In genomic region chrX:51891245-51891644, GRCh38 we compare ENCODE assay signal across 13 cellular contexts. TPM values are rescaled to one million over a fixed set of nuclear protein-coding genes. Genes with fewer than 3 reads are reported as not detected.
DNase-seq lines count a peak whose midpoint lies in the region; ATAC-seq and TF ChIP-seq lines count a peak whose summit lies in the region.
"Had no signal": no experiment of that assay in that cellular context is flagged by ENCODE, and none has a peak within 500 bp of the region (broad histone marks: within the 10 kb centered on the region; RNA-seq: fewer than 3 reads in every experiment).

No MANE protein-coding gene starts in this region.

- H3K9me3 ChIP-seq in SK-N-MC (ENCODE audit: low read depth, low read length) = no peaks in the 10 kb centered on the region
- no peaks in the 10 kb centered on the region for H3K9me3 ChIP-seq in fibroblast of lung (ENCODE audit: control insufficient read depth, insufficient read depth, low read depth, low read length)
- no peaks in the 10 kb centered on the region for H3K9me3 ChIP-seq in skeletal muscle satellite cell (replicated peaks; ENCODE audit: low read length)
- H3K9me3 ChIP-seq: left lung, pancreas, testis had no signal

- H3K27ac Mint-ChIP-seq in activated CD8-positive, alpha-beta T cell treated with anti-CD3 and anti-CD28 coated beads for 36 hours = peak overlapping the region; percentile 84
- no peak overlapping the region for H3K27ac Mint-ChIP-seq in activated CD8-positive, alpha-beta T cell treated with anti-CD3 and anti-CD28 coated beads, Interleukin-2, amount 10 ng/mL, durations not matched to agents 7 days and 5 days

- intact Hi-C loops in activated CD8-positive, alpha-beta T cell treated with anti-CD3 and anti-CD28 coated beads for 36 hours (cut with micrococcal nuclease) = no loop called here

- H3K9me3 Mint-ChIP-seq in activated CD8-positive, alpha-beta T cell treated with anti-CD3 and anti-CD28 coated beads for 36 hours = no peaks in the 10 kb centered on the region
- H3K9me3 Mint-ChIP-seq in activated CD8-positive, alpha-beta T cell treated with anti-CD3 and anti-CD28 coated beads, Interleukin-2, amount 10 ng/mL, durations not matched to agents 7 days and 5 days (ENCODE audit: insufficient read depth) = no peaks in the 10 kb centered on the region
- H3K9me3 Mint-ChIP-seq: central memory CD8-positive, alpha-beta T cell had no signal

- no peak for TF ChIP-seq CTCF in activated CD8-positive, alpha-beta T cell treated with anti-CD3 and anti-CD28 coated beads for 36 hours (IDR thresholded peaks at IDR 0.05)
- no peak for TF ChIP-seq CTCF in fibroblast of lung (conservative IDR thresholded peaks at IDR 0.05 in 1 of 2, IDR thresholded peaks at IDR 0.05 in 1 of 2; ENCODE audit: low read depth in 1 of 2, low read length in 2 of 2)

- ATAC-seq in activated CD8-positive, alpha-beta T cell treated with anti-CD3 and anti-CD28 coated beads for 36 hours = no peak
- ATAC-seq in activated CD8-positive, alpha-beta T cell treated with anti-CD3 and anti-CD28 coated beads, Interleukin-2, amount 10 ng/mL, durations not matched to agents 7 days and 5 days = no peak
- ATAC-seq in GM21447 (IDR thresholded peaks at IDR 0.05; ENCODE audit: unreplicated experiment) (no peak), GM18868 (IDR thresholded peaks at IDR 0.05; ENCODE audit: unreplicated experiment) (no peak)
- ATAC-seq: left lung had no signal

- H4K20me1 ChIP-seq in fibroblast of lung (ENCODE audit: control insufficient read depth, extremely low read depth, insufficient read depth, low read length) = no peaks in the 10 kb centered on the region

- CTCF ChIA-PET in activated CD8-positive, alpha-beta T cell treated with anti-CD3 and anti-CD28 coated beads for 36 hours (lab: Charles Lee) = no interaction called here
- CTCF ChIA-PET in activated CD8-positive, alpha-beta T cell treated with anti-CD3 and anti-CD28 coated beads, Interleukin-2, amount 10 ng/mL, durations not matched to agents 7 days and 5 days (lab: Charles Lee) = no interaction called here

- H3K36me3 Mint-ChIP-seq in activated CD8-positive, alpha-beta T cell treated with anti-CD3 and anti-CD28 coated beads for 36 hours (ENCODE audit: low read depth) = no peaks in the 10 kb centered on the region
- H3K36me3 Mint-ChIP-seq in activated CD8-positive, alpha-beta T cell treated with anti-CD3 and anti-CD28 coated beads, Interleukin-2, amount 10 ng/mL, durations not matched to agents 7 days and 5 days (ENCODE audit: low read depth) = peaks cover 6% of the 10 kb centered on the region

- DNase-seq in activated CD8-positive, alpha-beta T cell treated with anti-CD3 and anti-CD28 coated beads for 36 hours = no peak
- no peak for DNase-seq in activated CD8-positive, alpha-beta T cell treated with anti-CD3 and anti-CD28 coated beads, Interleukin-2, amount 10 ng/mL, durations not matched to agents 7 days and 5 days
- DNase-seq in SK-N-MC (ENCODE audit: low read depth, low spot score) (no peak), fibroblast of lung (ENCODE audit: low read depth in 2 of 2) (no peak), HuH-7.5 (ENCODE audit: low spot score) (no peak)
- DNase-seq: activated gamma-delta T cell treated with Interleukin-2 at 50 U/mL for 16 hours, left lung, pancreas had no signal

- H3K4me3 ChIP-seq in SK-N-MC = no peak overlapping the region
- H3K4me3 ChIP-seq in fibroblast of lung (replicated peaks in 1 of 4; ENCODE audit: control extremely low read depth in 1 of 4, insufficient read depth in 1 of 4, low read depth in 3 of 4, low read length in 4 of 4) = no peak overlapping the region
- H3K4me3 ChIP-seq in skeletal muscle satellite cell (ENCODE audit: low read length) = no peak overlapping the region
- H3K4me3 ChIP-seq: left lung, pancreas, testis had no signal

- no peak overlapping the region for H3K4me3 Mint-ChIP-seq in activated CD8-positive, alpha-beta T cell treated with anti-CD3 and anti-CD28 coated beads for 36 hours
- H3K4me3 Mint-ChIP-seq in activated CD8-positive, alpha-beta T cell treated with anti-CD3 and anti-CD28 coated beads, Interleukin-2, amount 10 ng/mL, durations not matched to agents 7 days and 5 days = no peak overlapping the region
- H3K4me3 Mint-ChIP-seq: central memory CD8-positive, alpha-beta T cell had no signal

- H3K4me1 Mint-ChIP-seq in activated CD8-positive, alpha-beta T cell treated with anti-CD3 and anti-CD28 coated beads for 36 hours (ENCODE audit: low read depth) = peaks cover 10% of the 10 kb centered on the region
- peaks cover 32% of the 10 kb centered on the region for H3K4me1 Mint-ChIP-seq in activated CD8-positive, alpha-beta T cell treated with anti-CD3 and anti-CD28 coated beads, Interleukin-2, amount 10 ng/mL, durations not matched to agents 7 days and 5 days (ENCODE audit: low read depth)

- no peak overlapping the region for H2AFZ ChIP-seq in fibroblast of lung (ENCODE audit: low read length)

- no peaks in the 10 kb centered on the region for H3K27me3 Mint-ChIP-seq in activated CD8-positive, alpha-beta T cell treated with anti-CD3 and anti-CD28 coated beads for 36 hours
- no peaks in the 10 kb centered on the region for H3K27me3 Mint-ChIP-seq in activated CD8-positive, alpha-beta T cell treated with anti-CD3 and anti-CD28 coated beads, Interleukin-2, amount 10 ng/mL, durations not matched to agents 7 days and 5 days (ENCODE audit: low read depth)
- H3K27me3 Mint-ChIP-seq: central memory CD8-positive, alpha-beta T cell had no signal

- 0 out of 2 replicates have a peak overlapping the region, but pooled peaks have one; percentile 43 for H3K27ac ChIP-seq in SK-N-MC
- H3K27ac ChIP-seq in fibroblast of lung (ENCODE audit: insufficient read depth, low read length) = peak overlapping the region; percentile 22
- H3K27ac ChIP-seq: left lung, pancreas had no signal

- no peaks in the 10 kb centered on the region for H3K27me3 ChIP-seq in fibroblast of lung (ENCODE audit: control insufficient read depth, insufficient read depth, low read length)
- H3K27me3 ChIP-seq in skeletal muscle satellite cell (ENCODE audit: control insufficient read depth, insufficient read depth, low read length) = no peaks in the 10 kb centered on the region
- H3K27me3 ChIP-seq: left lung, testis had no signal

- H3K4me2 ChIP-seq in fibroblast of lung (ENCODE audit: extremely low read depth, insufficient read depth, low read length) (no peak overlapping the region), skeletal muscle satellite cell (ENCODE audit: low read length) (peak overlapping the region; percentile 23)

- peaks cover 15% of the 10 kb centered on the region for H3K36me3 ChIP-seq in SK-N-MC (ENCODE audit: insufficient read depth, low read length)
- peaks cover 2% of the 10 kb centered on the region for H3K36me3 ChIP-seq in fibroblast of lung (ENCODE audit: control insufficient read depth, insufficient read depth, low read length)
- peaks cover 11% of the 10 kb centered on the region for H3K36me3 ChIP-seq in skeletal muscle satellite cell (ENCODE audit: insufficient read depth, low read length)
- H3K36me3 ChIP-seq: left lung, pancreas had no signal

- no peak overlapping the region for H3K9ac ChIP-seq in SK-N-MC (ENCODE audit: insufficient read length)
- H3K9ac ChIP-seq in fibroblast of lung (ENCODE audit: insufficient read depth, low read length) = no peak overlapping the region
- H3K9ac ChIP-seq in skeletal muscle satellite cell (ENCODE audit: low read depth, low read length) = no peak overlapping the region

- POLR2A ChIA-PET in activated CD8-positive, alpha-beta T cell treated with anti-CD3 and anti-CD28 coated beads for 36 hours (lab: Charles Lee) = no interaction called here
- POLR2A ChIA-PET in activated CD8-positive, alpha-beta T cell treated with anti-CD3 and anti-CD28 coated beads, Interleukin-2, amount 10 ng/mL, durations not matched to agents 7 days and 5 days (lab: Charles Lee) = no interaction called here

- H3K4me1 ChIP-seq in fibroblast of lung (ENCODE audit: control insufficient read depth, extremely low read depth, insufficient read depth, low read length) (peaks cover 11% of the 10 kb centered on the region), skeletal muscle satellite cell (ENCODE audit: control insufficient read depth, insufficient read depth, low read length) (peaks cover 22% of the 10 kb centered on the region)
- H3K4me1 ChIP-seq: left lung, pancreas had no signal

- H3K79me2 ChIP-seq in fibroblast of lung (ENCODE audit: control insufficient read depth, insufficient read depth, low read length) = peaks cover 26% of the 10 kb centered on the region

RNA-seq across cellular contexts. Expression of gene MAGED1, which starts 2.2 kb away (rescaled TPM):
- total RNA-seq in activated CD8-positive, alpha-beta T cell treated with anti-CD3 and anti-CD28 coated beads for 36 hours = 10 to 100 TPM; 60.1 to 63.0 TPM
- total RNA-seq in activated CD8-positive, alpha-beta T cell treated with anti-CD3 and anti-CD28 coated beads, Interleukin-2, amount 10 ng/mL, durations not matched to agents 7 days and 5 days = 10 to 100 TPM; 42.6 to 45.0 TPM
- total RNA-seq in fibroblast of lung = 46.0 and 72.0 TPM in 2 replicates
- 334 and 390 TPM in 2 replicates for polyA plus RNA-seq in fibroblast of lung
- polyA plus RNA-seq in fibroblast of lung (2012) = 332 and 402 TPM in 2 replicates
- polyA minus RNA-seq in fibroblast of lung (ENCODE audit: low replicate concordance) = 442 and 490 TPM in 2 replicates
- total RNA-seq in skeletal muscle satellite cell (2012; rRNA removed) = 214 and 249 TPM in 2 replicates
